Comparison of ENCODE assay signal across 8 cellular contexts in genomic region chr19:4182082-4182926, GRCh38. TPM values are rescaled to one million over a fixed set of nuclear protein-coding genes. Genes with fewer than 3 reads are reported as not detected.
DNase-seq lines count a peak whose midpoint lies in the region; ATAC-seq and TF ChIP-seq lines count a peak whose summit lies in the region.

Gene ANKRD24, plus strand, starts transcription at chr19:4182689. Its CDS starts 3,737 bp downstream, at chr19:4186426.
Gene SIRT6, minus strand, starts transcription at chr19:4182563. Its CDS starts 24 bp downstream, at chr19:4182539.

- no peak for TF ChIP-seq CTCF in AG10803 (conservative IDR thresholded peaks at IDR 0.05; ENCODE audit: low read length)

- peak within 1 kb of the TSS; percentile 95 for H3K4me3 ChIP-seq in AG10803 (ENCODE audit: low read length)

- peak; percentile 75 for ATAC-seq in GM19025 (IDR thresholded peaks at IDR 0.05; ENCODE audit: low read depth, unreplicated experiment)
- peak; percentile 65 for ATAC-seq in HG03442 (IDR thresholded peaks at IDR 0.05; ENCODE audit: unreplicated experiment)
- ATAC-seq in left lobe of liver = peak; percentile 78

- DNase-seq in AG10803 (ENCODE audit: low read depth) (peak; percentile 96), NCI-H526 treated with DMSO at 0.1 percent for 48 hours (lab: John Stamatoyannopoulos, UW) (peak; percentile 71), dedifferentiated amniotic fluid mesenchymal stem cell (ENCODE audit: extremely low spot score) (peak; percentile 93), left lobe of liver (ENCODE audit: low spot score) (peak; percentile 96)
- peak; percentile 94 for DNase-seq in activated CD4-positive, alpha-beta T cell treated with anti-CD3 and anti-CD28 coated beads, Interleukin-2, amount 50 U/mL, for 1 hour
- DNase-seq in stimulated activated CD4-positive, alpha-beta T cell treated with anti-CD3 and anti-CD28 coated beads, Interleukin-1b, Interleukin-23, amount 100 ng/mL, for 48 hours = peak; percentile 96

RNA-seq across cellular contexts. Expression of gene ANKRD24, which starts in this region (rescaled TPM):
- total RNA-seq in left lobe of liver = 5.6 TPM

RNA-seq across cellular contexts. Expression of gene SIRT6, which starts in this region (rescaled TPM):
- 11.1 TPM for total RNA-seq in left lobe of liver

Comparison
In these comparisons a context has a peak if more than half of its experiments do, and no peak if none do; other contexts are left out.
1. Peak in every context shown above with its lines: DNase-seq, ATAC-seq and H3K4me3 ChIP-seq.